ENCODE assay signal across 32 cellular contexts in the genomic region with DNA sequence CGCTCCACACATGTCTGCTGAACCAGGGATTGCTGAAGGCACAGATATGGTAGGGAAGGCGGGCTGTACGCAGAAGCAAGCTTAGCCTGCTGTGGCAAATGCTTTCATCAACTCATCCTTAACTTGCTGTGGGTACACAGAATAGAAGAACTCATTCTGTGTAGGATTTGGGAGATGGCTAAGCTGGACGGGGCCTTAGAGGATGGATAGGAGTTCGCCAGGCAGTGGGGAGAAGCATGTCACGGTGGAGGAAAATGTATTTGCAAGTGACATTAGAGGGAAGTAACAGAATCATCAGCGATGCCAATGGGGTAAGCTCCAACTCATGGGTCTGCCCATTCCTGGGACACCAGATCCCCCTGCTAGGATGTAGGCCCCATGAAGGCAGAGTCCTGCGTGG.
"Had no signal": no experiment of that assay in that cellular context is flagged by ENCODE, and none has a peak within 500 bp of the region (broad histone marks: within the 10 kb centered on the region; RNA-seq: fewer than 3 reads in every experiment).

No MANE protein-coding gene starts in this region.

- H3K36me3 ChIP-seq: adrenal gland, brain microvascular endothelial cell, breast epithelium had no signal

- H3K27me3 ChIP-seq: adrenal gland, body of pancreas, brain microvascular endothelial cell, breast epithelium had no signal

- H3K9me3 ChIP-seq: adrenal gland, body of pancreas, breast epithelium had no signal

- H3K4me1 ChIP-seq: adrenal gland, body of pancreas, breast epithelium had no signal

- ATAC-seq: activated CD8-positive, alpha-beta T cell treated with anti-CD3 and anti-CD28 coated beads for 36 hours; activated naive CD4-positive, alpha-beta T cell treated with anti-CD3 and anti-CD28 coated beads, Interleukin-2, amount 50 U/mL, for 72 hours; activated T-cell treated with anti-CD3 and anti-CD28 coated beads, Interleukin-2, amount 50 U/mL, for 4 hours; activated T-cell treated with anti-CD3 and anti-CD28 coated beads, Interleukin-2, amount 50 U/mL, for 72 hours; activated T-helper 17 cell treated with anti-CD3 and anti-CD28 coated beads, Interleukin-2, amount 50 U/mL, for 72 hours; body of pancreas had no signal

- H3K4me3 ChIP-seq: adrenal gland, body of pancreas, breast epithelium had no signal

- DNase-seq: activated B cell treated with CpG ODN at 0.5 μM for 24 hours; activated CD4-positive, alpha-beta memory T cell treated with anti-CD3 and anti-CD28 coated beads for 36 hours; activated CD4-positive, alpha-beta T cell treated with anti-CD3 and anti-CD28 coated beads for 4 hours; activated CD4-positive, alpha-beta T cell treated with anti-CD3 and anti-CD28 coated beads, Interleukin-2, amount 10 ng/mL, durations not matched to agents 24 days and 14 days; activated CD4-positive, alpha-beta T cell treated with anti-CD3 and anti-CD28 coated beads, Interleukin-2, amount 50 U/mL, for 1 hour; activated CD4-positive, alpha-beta T cell treated with anti-CD3 and anti-CD28 coated beads, Interleukin-2, amount 50 U/mL, for 4 hours; activated CD4-positive, CD25-positive, alpha-beta regulatory T cell treated with anti-CD3 and anti-CD28 coated beads, Interleukin-2, amount 50 U/mL, for 72 hours; activated CD8-positive, alpha-beta memory T cell treated with anti-CD3 and anti-CD28 coated beads, Interleukin-2, amount 50 U/mL, for 4 hours; activated CD8-positive, alpha-beta T cell treated with anti-CD3 and anti-CD28 coated beads for 36 hours; activated effector memory CD4-positive, alpha-beta T cell treated with anti-CD3 and anti-CD28 coated beads, Interleukin-2, amount 50 U/mL, for 16 hours; activated gamma-delta T cell treated with Interleukin-2 at 50 U/mL for 16 hours; activated naive CD4-positive, alpha-beta T cell; activated naive CD4-positive, alpha-beta T cell treated with anti-CD3 and anti-CD28 coated beads for 36 hours; activated naive CD4-positive, alpha-beta T cell treated with anti-CD3 and anti-CD28 coated beads, Interleukin-2, amount 50 U/mL, for 16 hours; activated naive CD8-positive, alpha-beta T cell treated with anti-CD3 and anti-CD28 coated beads for 36 hours; activated T-cell treated with anti-CD3 and anti-CD28 coated beads for 4 hours; activated T-cell treated with anti-CD3 and anti-CD28 coated beads, Interleukin-2, amount 50 U/mL, for 1 hour; activated T-cell treated with anti-CD3 and anti-CD28 coated beads, Interleukin-2, amount 50 U/mL, for 4 hours; activated T-cell treated with anti-CD3 and anti-CD28 coated beads, Interleukin-2, amount 50 U/mL, for 72 hours; adrenal gland; amniotic stem cell; aorta; body of pancreas; brain microvascular endothelial cell; central memory CD4-positive, alpha-beta T cell; T-helper 1 cell; T-helper 2 cell; T-helper 9 cell had no signal

- H3K27ac ChIP-seq: adrenal gland, body of pancreas, brain microvascular endothelial cell, breast epithelium, VCaP had no signal
